Comparison of ENCODE assay signal across 17 cellular contexts in the genomic region with DNA sequence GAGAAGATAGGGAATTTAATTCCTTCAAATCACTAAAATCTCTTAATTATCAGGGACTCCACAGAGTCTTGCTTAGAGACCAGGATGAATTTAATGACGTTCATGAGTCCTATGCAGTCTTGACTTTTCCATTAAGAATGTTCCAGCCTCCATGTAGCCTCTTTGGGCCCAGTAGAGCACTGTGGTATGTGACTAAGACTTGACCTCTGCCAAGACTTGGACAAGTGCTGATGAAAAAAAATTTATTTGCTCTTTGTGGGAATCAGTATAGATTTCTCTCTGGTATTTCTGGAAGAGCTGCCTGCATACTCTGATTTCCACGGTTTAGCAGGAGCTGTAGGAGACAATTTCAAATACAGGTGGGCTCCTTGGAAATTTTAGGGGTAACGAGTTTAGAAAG. TPM values are rescaled to one million over a fixed set of nuclear protein-coding genes. Genes with fewer than 3 reads are reported as not detected.
"Had no signal": no experiment of that assay in that cellular context is flagged by ENCODE, and none has a peak within 500 bp of the region (broad histone marks: within the 10 kb centered on the region; RNA-seq: fewer than 3 reads in every experiment).

No MANE protein-coding gene starts in this region.

- H3K4me1 ChIP-seq: heart left ventricle, left ventricle myocardium inferior, vagina had no signal

- ATAC-seq: activated CD8-positive, alpha-beta T cell treated with anti-CD3 and anti-CD28 coated beads for 36 hours; activated naive CD8-positive, alpha-beta T cell treated with anti-CD3 and anti-CD28 coated beads, Interleukin-2, amount 50 U/mL, for 24 hours; heart left ventricle; natural killer cell; right cardiac atrium had no signal

- DNase-seq: activated CD4-positive, alpha-beta T cell treated with anti-CD3 and anti-CD28 coated beads for 4 hours; activated CD8-positive, alpha-beta memory T cell treated with anti-CD3 and anti-CD28 coated beads, Interleukin-2, amount 50 U/mL, for 48 hours; activated CD8-positive, alpha-beta T cell treated with anti-CD3 and anti-CD28 coated beads for 36 hours; activated naive CD4-positive, alpha-beta T cell; activated naive CD8-positive, alpha-beta T cell treated with anti-CD3 and anti-CD28 coated beads, Interleukin-2, amount 50 U/mL, for 24 hours; brain microvascular endothelial cell; effector memory CD4-positive, alpha-beta T cell; heart left ventricle; islet precursor cell; left ventricle myocardium inferior; natural killer cell; posterior cingulate gyrus; right cardiac atrium had no signal

- H3K27me3 ChIP-seq: brain microvascular endothelial cell, vagina had no signal

- H3K27ac ChIP-seq: brain microvascular endothelial cell, heart left ventricle, left ventricle myocardium inferior, vagina, VCaP had no signal

- H3K9me3 ChIP-seq: left ventricle myocardium inferior, vagina had no signal

- H3K4me3 ChIP-seq: heart left ventricle, left ventricle myocardium inferior, smooth muscle cell, tibial nerve, vagina had no signal

- H3K36me3 ChIP-seq: brain microvascular endothelial cell, heart left ventricle, left ventricle myocardium inferior, tibial nerve, vagina had no signal

RNA-seq across cellular contexts. Expression of gene CHRDL1, which starts 40.6 kb away (rescaled TPM):
- total RNA-seq: activated CD8-positive, alpha-beta T cell treated with anti-CD3 and anti-CD28 coated beads for 36 hours; natural killer cell; smooth muscle cell had no signal
